ENCODE assay signal across 9 cellular contexts in the genomic region with DNA sequence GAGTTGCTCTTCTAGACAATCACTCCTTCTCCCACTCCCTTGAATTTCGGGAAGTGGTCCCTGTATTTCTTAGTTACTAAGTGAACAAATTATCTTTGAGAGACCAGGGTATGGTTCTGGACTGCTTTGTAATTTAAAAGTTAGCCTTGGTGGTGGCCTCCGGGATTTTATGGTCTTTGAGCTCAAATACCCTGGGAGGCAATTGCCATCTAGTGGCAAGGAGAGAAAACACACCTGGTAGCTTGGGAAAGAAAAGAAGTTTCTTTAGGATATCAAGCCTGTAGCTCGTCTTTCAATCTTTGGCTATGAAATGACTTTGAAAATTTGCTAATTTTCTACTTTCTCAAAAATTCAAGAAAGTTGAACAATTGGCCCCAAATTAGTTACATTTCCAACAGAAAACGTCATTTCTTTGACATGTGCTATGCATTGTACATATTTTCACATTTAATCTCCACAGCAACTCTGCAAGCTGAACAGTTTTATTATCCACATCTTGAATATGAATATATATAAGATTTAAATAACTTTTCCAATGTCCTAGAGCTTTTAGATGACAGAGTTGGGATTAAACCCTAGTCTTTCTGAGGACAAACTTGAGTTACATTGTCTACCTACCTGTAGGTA. TPM values are rescaled to one million over a fixed set of nuclear protein-coding genes. Genes with fewer than 3 reads are reported as not detected.
DNase-seq lines count a peak whose midpoint lies in the region; ATAC-seq and TF ChIP-seq lines count a peak whose summit lies in the region.
"Had no signal": no experiment of that assay in that cellular context is flagged by ENCODE, and none has a peak within 500 bp of the region (broad histone marks: within the 10 kb centered on the region; RNA-seq: fewer than 3 reads in every experiment).

No MANE protein-coding gene starts in this region.

- peaks cover 3% of the 10 kb centered on the region for H3K4me1 Mint-ChIP-seq in osteocyte (ENCODE audit: unreplicated experiment)
- H3K4me1 Mint-ChIP-seq: central memory CD8-positive, alpha-beta T cell had no signal

- no peaks in the 10 kb centered on the region for H3K36me3 Mint-ChIP-seq in osteocyte (ENCODE audit: unreplicated experiment)

- H3K27me3 Mint-ChIP-seq in osteocyte (ENCODE audit: unreplicated experiment): peaks cover 3% of the 10 kb centered on the region

- H3K9ac ChIP-seq in fibroblast of lung (ENCODE audit: insufficient read depth, low read length): no peak overlapping the region

- no peak for ATAC-seq in HG03095 (IDR thresholded peaks at IDR 0.05; ENCODE audit: unreplicated experiment)

- no peak overlapping the region for H2AFZ ChIP-seq in fibroblast of lung (ENCODE audit: low read length)

- no peak overlapping the region for H3K4me2 ChIP-seq in fibroblast of lung (ENCODE audit: extremely low read depth, insufficient read depth, low read length)

- no peaks in the 10 kb centered on the region for H3K36me3 ChIP-seq in fibroblast of lung (ENCODE audit: control insufficient read depth, insufficient read depth, low read length)

- H3K4me1 ChIP-seq in fibroblast of lung (ENCODE audit: control insufficient read depth, extremely low read depth, insufficient read depth, low read length): no peaks in the 10 kb centered on the region

- DNase-seq in NOMO-1 (lab: John Stamatoyannopoulos, UW; ENCODE audit: unreplicated experiment in 2 of 2) (peak; percentile 5 to 55), NOMO-1 treated with dmso at 0.1 percent for 144 hours (lab: John Stamatoyannopoulos, UW; ENCODE audit: unreplicated experiment) (no peak), GM20000 (ENCODE audit: low spot score) (peak; percentile 52), SKM-1 treated with dmso at 0.1 percent for 144 hours (lab: John Stamatoyannopoulos, UW; ENCODE audit: unreplicated experiment) (peak; percentile 15), fibroblast of lung (ENCODE audit: low read depth in 2 of 2) (peak; percentile 39 to 70), osteocyte (ENCODE audit: extremely low spot score, unreplicated experiment) (no peak)
- peak; percentile 22 for DNase-seq in Jurkat, Clone E6-1 (ENCODE audit: low read depth, low spot score)

- TF ChIP-seq CTCF in GM20000 (IDR thresholded peaks at IDR 0.05; ENCODE audit: extremely low read depth, missing control alignments) (peak; percentile 37), fibroblast of lung (conservative IDR thresholded peaks at IDR 0.05 in 1 of 2, IDR thresholded peaks at IDR 0.05 in 1 of 2; ENCODE audit: low read depth in 1 of 2, low read length in 2 of 2) (peak; percentile 83 to 89), osteocyte (IDR thresholded peaks at IDR 0.05) (peak; percentile 87)

- no peaks in the 10 kb centered on the region for H3K9me3 ChIP-seq in fibroblast of lung (ENCODE audit: control insufficient read depth, insufficient read depth, low read depth, low read length)

- no peaks in the 10 kb centered on the region for H4K20me1 ChIP-seq in fibroblast of lung (ENCODE audit: control insufficient read depth, extremely low read depth, insufficient read depth, low read length)

- H3K4me3 ChIP-seq in Jurkat, Clone E6-1 (ENCODE audit: low read length): no peak overlapping the region
- H3K4me3 ChIP-seq in fibroblast of lung (replicated peaks in 1 of 4; ENCODE audit: control extremely low read depth in 1 of 4, insufficient read depth in 1 of 4, low read depth in 3 of 4, low read length in 4 of 4): no peak overlapping the region

- no peak overlapping the region for H3K27ac Mint-ChIP-seq in osteocyte (ENCODE audit: unreplicated experiment)

- H3K27me3 ChIP-seq in fibroblast of lung (ENCODE audit: control insufficient read depth, insufficient read depth, low read length): no peaks in the 10 kb centered on the region

- no peaks in the 10 kb centered on the region for H3K79me2 ChIP-seq in fibroblast of lung (ENCODE audit: control insufficient read depth, insufficient read depth, low read length)

- H3K9me3 Mint-ChIP-seq in osteocyte (ENCODE audit: unreplicated experiment): no peaks in the 10 kb centered on the region
- H3K9me3 Mint-ChIP-seq: central memory CD8-positive, alpha-beta T cell had no signal

- H3K27ac ChIP-seq in fibroblast of lung (ENCODE audit: insufficient read depth, low read length): no peak overlapping the region

- H3K4me3 Mint-ChIP-seq in osteocyte (ENCODE audit: unreplicated experiment): no peak overlapping the region
- H3K4me3 Mint-ChIP-seq: central memory CD8-positive, alpha-beta T cell had no signal

RNA-seq across cellular contexts. Expression of gene MMP27, which starts 39.1 kb away (rescaled TPM):
- polyA plus RNA-seq in Jurkat, Clone E6-1 (2012; ENCODE audit: insufficient read depth, insufficient read length): not detected
- total RNA-seq in fibroblast of lung: 0.17 TPM in 1 of 2 replicates, not detected in the other
- 0.08 and 0.14 TPM in 2 replicates for polyA plus RNA-seq in fibroblast of lung
- polyA plus RNA-seq in fibroblast of lung (2012): 0.08 and 0.13 TPM in 2 replicates
- not detected in 2 replicates for polyA minus RNA-seq in fibroblast of lung (ENCODE audit: low replicate concordance)
- not detected in 2 replicates for total RNA-seq in osteocyte

RNA-seq across cellular contexts. Expression of gene MMP20, which starts 41.3 kb away (rescaled TPM):
- not detected for polyA plus RNA-seq in Jurkat, Clone E6-1 (2012; ENCODE audit: insufficient read depth, insufficient read length)
- total RNA-seq in fibroblast of lung (not detected in 2 replicates), osteocyte (not detected in 2 replicates)
- polyA plus RNA-seq in fibroblast of lung: not detected in 2 replicates
- polyA plus RNA-seq in fibroblast of lung (2012): not detected in 2 replicates
- polyA minus RNA-seq in fibroblast of lung (ENCODE audit: low replicate concordance): not detected in 2 replicates

RNA-seq across cellular contexts. Expression of gene MMP8, which starts 58.3 kb away (rescaled TPM):
- polyA plus RNA-seq in Jurkat, Clone E6-1 (2012; ENCODE audit: insufficient read depth, insufficient read length): not detected
- under 0.01 TPM in 1 of 2 replicates, not detected in the other for total RNA-seq in fibroblast of lung
- 0.07 and 0.18 TPM in 2 replicates for polyA plus RNA-seq in fibroblast of lung
- polyA plus RNA-seq in fibroblast of lung (2012): 0.08 and 0.19 TPM in 2 replicates
- 1.2 TPM in 1 of 2 replicates, not detected in the other for polyA minus RNA-seq in fibroblast of lung (ENCODE audit: low replicate concordance)
- not detected in 2 replicates for total RNA-seq in osteocyte

Comparison
In these comparisons a context has a peak if more than half of its experiments do, and no peak if none do; other contexts are left out.
1. DNase-seq: peak in NOMO-1 (2 of 2), GM20000 (single experiment), Jurkat, Clone E6-1 (single experiment), SKM-1 treated with dmso at 0.1 percent for 144 hours (single experiment) and fibroblast of lung (2 of 2); none in NOMO-1 treated with dmso at 0.1 percent for 144 hours (single experiment) and osteocyte (single experiment).
2. CTCF ChIP-seq: peak in every context shown above with its lines; median percentile 87 in osteocyte; 86 in fibroblast of lung; 37 in GM20000.